1 cellular context compared by ENCODE assay signal in genomic region chr5:113294341-113295110, GRCh38.
TF ChIP-seq lines count a peak whose summit lies in the region.

No MANE protein-coding gene starts in this region.

TF ChIP-seq in IMR-90, 13 proteins besides CTCF, POLR2A, EP300 and RAD21 (continued from another document):
- TF ChIP-seq ELK1 (IDR thresholded peaks at IDR 0.05; ENCODE audit: borderline replicate concordance, low read depth, low read length) (no peak), MXI1 (IDR thresholded peaks at IDR 0.05; ENCODE audit: borderline replicate concordance, low read depth, low read length) (peak; percentile 26; the same call in 1 of the 2 replicates)
